Comparison of ENCODE assay signal across 13 cellular contexts in the genomic region with DNA sequence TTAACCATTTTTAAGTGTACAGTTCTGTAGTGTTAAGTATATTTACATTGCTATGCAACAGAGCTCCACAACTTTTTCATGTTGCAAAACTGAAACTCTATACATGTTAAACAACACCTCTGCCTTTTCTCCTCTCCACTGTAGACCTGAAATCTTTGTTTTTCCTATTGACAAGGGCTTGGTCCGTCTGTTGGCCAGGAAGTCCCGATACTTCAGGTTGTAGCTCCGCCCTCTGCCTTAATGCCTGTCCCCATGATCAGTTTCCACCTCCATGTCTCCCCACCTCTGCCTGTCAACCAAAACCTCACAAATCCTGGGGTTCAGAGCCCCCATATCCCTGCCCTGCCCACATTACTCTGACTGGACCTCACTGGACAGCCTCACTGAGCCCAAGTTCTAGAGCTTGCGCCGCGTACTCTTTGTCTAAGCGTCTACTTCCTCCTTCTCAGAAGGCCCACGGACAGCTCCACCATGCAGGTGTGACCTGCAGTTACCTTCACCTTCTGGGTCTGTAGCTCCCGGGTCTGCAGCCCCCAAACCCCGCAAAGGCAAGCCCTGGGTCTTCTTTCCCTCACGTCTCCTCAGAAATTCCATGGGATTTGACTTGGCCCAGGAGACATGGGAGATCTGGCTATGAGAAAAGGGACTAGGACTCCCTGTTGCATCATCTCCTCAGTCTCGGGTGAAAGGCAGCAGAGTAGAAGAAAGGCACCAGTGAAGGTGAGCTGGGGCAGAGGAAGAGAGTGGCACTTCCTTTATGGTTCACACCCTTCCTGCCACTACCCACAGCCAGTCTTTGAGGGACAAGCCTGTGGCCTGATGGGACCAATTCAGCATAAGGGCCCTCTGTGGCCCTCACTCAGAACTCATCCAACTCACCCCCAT. TPM values are rescaled to one million over a fixed set of nuclear protein-coding genes. Genes with fewer than 3 reads are reported as not detected.
A peak's percentile ranks its signal among the peaks of the same experiment; 100 is the strongest.
DNase-seq lines count a peak whose midpoint lies in the region; ATAC-seq and TF ChIP-seq lines count a peak whose summit lies in the region.
"Had no signal": no experiment of that assay in that cellular context is flagged by ENCODE, and none has a peak within 500 bp of the region (broad histone marks: within the 10 kb centered on the region; RNA-seq: fewer than 3 reads in every experiment).

No MANE protein-coding gene starts in this region.

- peak overlapping the region; percentile 95 to 98 (median 98) for H3K27ac Mint-ChIP-seq in CD14-positive monocyte
- H3K27ac Mint-ChIP-seq in natural killer cell treated with Interleukin-12 subunit alpha and Interleukin-12 subunit beta and Interleukin-15 and Interleukin-18, amount 100 ng/mL, for 72 hours: peak overlapping the region; percentile 89 to 90

- ATAC-seq in GM21723 (IDR thresholded peaks at IDR 0.05; ENCODE audit: unreplicated experiment) (peak; percentile 39), GM21825 (IDR thresholded peaks at IDR 0.05; ENCODE audit: unreplicated experiment) (no peak), HG03095 (IDR thresholded peaks at IDR 0.05; ENCODE audit: unreplicated experiment) (no peak)
- ATAC-seq in natural killer cell treated with Interleukin-12 subunit alpha and Interleukin-12 subunit beta and Interleukin-15 and Interleukin-18, amount 100 ng/mL, for 72 hours: peak; percentile 54 to 63

- peaks cover 99% of the 10 kb centered on the region for H3K4me1 Mint-ChIP-seq in CD14-positive monocyte
- H3K4me1 Mint-ChIP-seq in natural killer cell treated with Interleukin-12 subunit alpha and Interleukin-12 subunit beta and Interleukin-15 and Interleukin-18, amount 100 ng/mL, for 72 hours (ENCODE audit: low read depth in 2 of 2): peaks cover 75 to 81% of the 10 kb centered on the region in 2 donors

- peak overlapping the region; percentile 48 to 81 for H3K4me3 Mint-ChIP-seq in CD14-positive monocyte
- H3K4me3 Mint-ChIP-seq in natural killer cell treated with Interleukin-12 subunit alpha and Interleukin-12 subunit beta and Interleukin-15 and Interleukin-18, amount 100 ng/mL, for 72 hours: peak overlapping the region; percentile 92

- no peak overlapping the region for H3K27ac ChIP-seq in coronary artery
- H3K27ac ChIP-seq: VCaP had no signal

- no peak for DNase-seq in CD14-positive monocyte (ENCODE audit: low spot score)
- DNase-seq in activated effector memory CD4-positive, alpha-beta T cell treated with anti-CD3 and anti-CD28 coated beads, Interleukin-2, amount 50 U/mL, for 16 hours: peak; percentile 67
- DNase-seq in natural killer cell treated with Interleukin-12 subunit alpha and Interleukin-12 subunit beta and Interleukin-15 and Interleukin-18, amount 100 ng/mL, for 72 hours (ENCODE audit: low spot score): peak; percentile 72
- no peak for DNase-seq in coronary artery (ENCODE audit: low spot score)
- DNase-seq in NCI-H1694 (lab: John Stamatoyannopoulos, UW): no peak
- DNase-seq: DMS153, HCEC 1CT, NCI-H1417 had no signal

- peaks cover 0 to 3% (median 0%) of the 10 kb centered on the region in 3 donors for H3K27me3 Mint-ChIP-seq in CD14-positive monocyte (ENCODE audit: low read depth in 3 of 3)
- no peaks in the 10 kb centered on the region for H3K27me3 Mint-ChIP-seq in natural killer cell treated with Interleukin-12 subunit alpha and Interleukin-12 subunit beta and Interleukin-15 and Interleukin-18, amount 100 ng/mL, for 72 hours

- peaks cover 67 to 90% of the 10 kb centered on the region in 2 donors for H3K36me3 Mint-ChIP-seq in CD14-positive monocyte
- H3K36me3 Mint-ChIP-seq in natural killer cell treated with Interleukin-12 subunit alpha and Interleukin-12 subunit beta and Interleukin-15 and Interleukin-18, amount 100 ng/mL, for 72 hours: peaks cover 15% of the 10 kb centered on the region

- H3K4me3 ChIP-seq in coronary artery: no peak overlapping the region

- intact Hi-C loops in CD14-positive monocyte (cut with micrococcal nuclease): no loop called here

- TF ChIP-seq CTCF in CD14-positive monocyte (IDR thresholded peaks at IDR 0.05) (no peak), coronary artery (IDR thresholded peaks at IDR 0.05) (no peak)

- peaks cover 0 to 3% (median 0%) of the 10 kb centered on the region in 7 donors for H3K9me3 Mint-ChIP-seq in CD14-positive monocyte
- H3K9me3 Mint-ChIP-seq in natural killer cell treated with Interleukin-12 subunit alpha and Interleukin-12 subunit beta and Interleukin-15 and Interleukin-18, amount 100 ng/mL, for 72 hours: peaks cover 4% of the 10 kb centered on the region

RNA-seq across cellular contexts. Expression of a gene that starts 8.0 kb away (rescaled TPM):
- 100 to 1,000 TPM; 520 to 528 TPM for polyA plus RNA-seq in CD14-positive monocyte
- total RNA-seq in natural killer cell treated with Interleukin-12 subunit alpha and Interleukin-12 subunit beta and Interleukin-15 and Interleukin-18, amount 100 ng/mL, for 72 hours: 10 to 100 TPM; 11.0 to 27.1 TPM

RNA-seq across cellular contexts. Expression of a gene that starts 24.6 kb away (rescaled TPM):
- under 1 TPM; 0.11 to 0.35 TPM for polyA plus RNA-seq in CD14-positive monocyte
- under 1 TPM in 1 of 2 donors, not detected in 1; 0.19 TPM for total RNA-seq in natural killer cell treated with Interleukin-12 subunit alpha and Interleukin-12 subunit beta and Interleukin-15 and Interleukin-18, amount 100 ng/mL, for 72 hours
- total RNA-seq: kidney epithelial cell had no signal

RNA-seq across cellular contexts. Expression of a gene that starts 46.2 kb away (rescaled TPM):
- 100 to 1,000 TPM; 225 to 262 TPM for polyA plus RNA-seq in CD14-positive monocyte
- 100 to 1,000 TPM; 133 to 178 TPM for total RNA-seq in natural killer cell treated with Interleukin-12 subunit alpha and Interleukin-12 subunit beta and Interleukin-15 and Interleukin-18, amount 100 ng/mL, for 72 hours

Comparison
In these comparisons a context has a peak if more than half of its experiments do, and no peak if none do; other contexts are left out.
1. DNase-seq: peak in activated effector memory CD4-positive, alpha-beta T cell treated with anti-CD3 and anti-CD28 coated beads, Interleukin-2, amount 50 U/mL, for 16 hours (single experiment) and natural killer cell treated with Interleukin-12 subunit alpha and Interleukin-12 subunit beta and Interleukin-15 and Interleukin-18, amount 100 ng/mL, for 72 hours (single experiment); none in CD14-positive monocyte (single experiment), coronary artery (single experiment) and NCI-H1694 (single experiment).
2. ATAC-seq: peak in GM21723 (single experiment) and natural killer cell treated with Interleukin-12 subunit alpha and Interleukin-12 subunit beta and Interleukin-15 and Interleukin-18, amount 100 ng/mL, for 72 hours (2 of 2); none in GM21825 (single experiment) and HG03095 (single experiment).